ENCODE assay signal across 8 cellular contexts in genomic region chr6:52389626-52390360, GRCh38. TPM values are rescaled to one million over a fixed set of nuclear protein-coding genes. Genes with fewer than 3 reads are reported as not detected.
DNase-seq lines count a peak whose midpoint lies in the region; ATAC-seq and TF ChIP-seq lines count a peak whose summit lies in the region.

No MANE protein-coding gene starts in this region.

- H3K4me1 ChIP-seq in esophagus (ENCODE audit: control insufficient read depth in 2 of 2, insufficient read depth in 2 of 2, low read length in 1 of 2) (no peaks in the 10 kb centered on the region), rectal smooth muscle tissue (ENCODE audit: control insufficient read depth, insufficient read depth, low read length) (peaks cover 16% of the 10 kb centered on the region)

- TF ChIP-seq POLR2A in NB4 (IDR thresholded peaks at IDR 0.05; ENCODE audit: extremely low read depth, insufficient read length): no peak

- no peaks in the 10 kb centered on the region for H3K36me3 ChIP-seq in esophagus (ENCODE audit: control insufficient read depth in 2 of 2, insufficient read depth in 2 of 2, low read length in 1 of 2)
- H3K36me3 ChIP-seq in rectal smooth muscle tissue (ENCODE audit: control insufficient read depth, insufficient read depth, low read length): peaks cover 2% of the 10 kb centered on the region

- no peaks in the 10 kb centered on the region for H3K27me3 ChIP-seq in esophagus (ENCODE audit: control insufficient read depth in 1 of 2, insufficient read depth in 2 of 2, low read length in 2 of 2)
- H3K27me3 ChIP-seq in rectal smooth muscle tissue (ENCODE audit: control insufficient read depth, insufficient read depth, low read length): no peaks in the 10 kb centered on the region

- TF ChIP-seq CTCF in NB4 (IDR thresholded peaks at IDR 0.05; ENCODE audit: low read depth, low read length): no peak

- H3K4me3 ChIP-seq in NB4 (ENCODE audit: low read depth, low read length): peak overlapping the region; percentile 23
- H3K4me3 ChIP-seq in esophagus (ENCODE audit: low read depth in 1 of 2, low read length in 2 of 2): no peak overlapping the region
- peak overlapping the region; percentile 6 for H3K4me3 ChIP-seq in rectal smooth muscle tissue (ENCODE audit: low read length)

- no peaks in the 10 kb centered on the region for H3K9me3 ChIP-seq in esophagus (ENCODE audit: control insufficient read depth in 2 of 2, insufficient read depth in 1 of 2, low read depth in 1 of 2, low read length in 1 of 2)

- DNase-seq in activated T-cell treated with anti-CD3 and anti-CD28 coated beads for 1 hour (ENCODE audit: low read depth) (peak; percentile 33), activated T-cell treated with anti-CD3 and anti-CD28 coated beads for 4 hours (no peak), NB4 (ENCODE audit: low read depth) (peak; percentile 40), occipital lobe (lab: John Stamatoyannopoulos, UW) (no peak)
- peak; percentile 39 to 62 for DNase-seq in activated CD4-positive, alpha-beta T cell treated with anti-CD3 and anti-CD28 coated beads, Interleukin-2, amount 50 U/mL, for 48 hours

- no peak overlapping the region for H3K9ac ChIP-seq in rectal smooth muscle tissue (ENCODE audit: low read length)

- peak; percentile 54 for ATAC-seq in HG02623 (IDR thresholded peaks at IDR 0.05; ENCODE audit: unreplicated experiment)

- H3K27ac ChIP-seq in esophagus (ENCODE audit: low read depth in 2 of 2, low read length in 1 of 2) (peak overlapping the region; percentile 10 to 45), rectal smooth muscle tissue (ENCODE audit: low read depth, low read length) (peak overlapping the region; percentile 49)

- WGBS in esophagus, 2 donors: 7 to 10% methylated on average over 8 of the region's 8 CpGs

RNA-seq across cellular contexts. Expression of gene PAQR8, which starts 27.8 kb away (rescaled TPM):
- polyA plus RNA-seq in esophagus: 1 to 10 TPM; 5.1 to 7.7 TPM
- 12.8 TPM for total RNA-seq in occipital lobe

RNA-seq across cellular contexts. Expression of gene EFHC1, which starts 30.3 kb away (rescaled TPM):
- polyA plus RNA-seq in esophagus: 10 to 100 TPM in 1 of 2 donors, 1 to 10 TPM in 1; 8.4 to 14.4 TPM
- total RNA-seq in occipital lobe: 37.0 TPM

Comparison
In these comparisons a context has a peak if more than half of its experiments do, and no peak if none do; other contexts are left out.
1. DNase-seq: peak in activated T-cell treated with anti-CD3 and anti-CD28 coated beads for 1 hour (single experiment), NB4 (single experiment) and activated CD4-positive, alpha-beta T cell treated with anti-CD3 and anti-CD28 coated beads, Interleukin-2, amount 50 U/mL, for 48 hours (2 of 2); none in activated T-cell treated with anti-CD3 and anti-CD28 coated beads for 4 hours (single experiment) and occipital lobe (single experiment).
2. H3K4me3 ChIP-seq: peak in NB4 (single experiment) and rectal smooth muscle tissue (single experiment); none in esophagus (0 of 2).